In genomic region chr3:156826144-156826895, GRCh38 we compare ENCODE assay signal across 8 cellular contexts. TPM values are rescaled to one million over a fixed set of nuclear protein-coding genes. Genes with fewer than 3 reads are reported as not detected.
DNase-seq lines count a peak whose midpoint lies in the region; ATAC-seq, FAIRE-seq and TF ChIP-seq lines count a peak whose summit lies in the region.

TSS of gene LEKR1 (plus strand) at chr3:156826353. CDS start at chr3:156829330, 2,977 bp downstream.

- POLR2A ChIA-PET in HCT116 (lab: Charles Lee): interaction anchor here (1.2 kb wide), 1 partner anchor 10 kb away, joined by 3 read pairs; no protein-coding TSS in a partner anchor

- CTCF ChIA-PET in HCT116 (lab: Charles Lee): no interaction called here

- H3K4me1 Mint-ChIP-seq in T-helper 1 cell treated with Interleukin-12 subunit alpha and Interleukin-12 subunit beta and Interleukin-4 antibody, amounts not matched to agents 30 μg/mL and 1 μg/mL, for 36 hours (ENCODE audit: low read depth): peaks cover 29% of the 10 kb centered on the region

- H3K27me3 ChIP-seq in HCT116 (ENCODE audit: insufficient read depth, low read length): no peaks in the 10 kb centered on the region
- H3K27me3 ChIP-seq in prostate gland (replicated peaks; ENCODE audit: insufficient read depth): no peaks in the 10 kb centered on the region

- TF ChIP-seq CTCF in HCT116 (IDR thresholded peaks at IDR 0.05 in 2 of 3, conservative IDR thresholded peaks at IDR 0.05 in 1 of 3; ENCODE audit: borderline replicate concordance in 1 of 3, insufficient read depth in 1 of 3, low read depth in 2 of 3, low read length in 2 of 3) (no peak), prostate gland (IDR thresholded peaks at IDR 0.05) (peak in 1 of 4 experiments; percentile 29)

- TF ChIP-seq RAD21 in HCT116 (IDR thresholded peaks at IDR 0.05; ENCODE audit: low read depth): no peak

- 0 out of 2 replicates have a peak, but pooled peaks cover 6% of the 10 kb centered on the region for H3K79me2 ChIP-seq in HCT116 (ENCODE audit: insufficient read depth, low read length)

- H3K4me1 ChIP-seq in HCT116 (ENCODE audit: control insufficient read depth in 1 of 2, insufficient read depth in 2 of 2, low read length in 2 of 2) (peaks cover 19 to 58% of the 10 kb centered on the region in 2 experiments; a peak in 3 of 4 replicates), prostate gland (replicated peaks) (no peaks in the 10 kb centered on the region)

- TF ChIP-seq POLR2A in HCT116 (IDR thresholded peaks at IDR 0.05; ENCODE audit: borderline replicate concordance, extremely low read depth, insufficient read depth, insufficient read length) (peak; percentile 59), prostate gland (IDR thresholded peaks at IDR 0.05) (peak; percentile 64)

- ATAC-seq in HCT116 (peak; percentile 79), left ventricle myocardium superior (peak; percentile 99)

- H3K9me2 ChIP-seq in HCT116 (ENCODE audit: insufficient read depth): no peaks in the 10 kb centered on the region

- peak; percentile 93 for DNase-seq in HCT116 (ENCODE audit: low read depth, low spot score)
- peak; percentile 73 for DNase-seq in NAMALWA (ENCODE audit: low spot score)
- peak; percentile 94 for DNase-seq in left ventricle myocardium superior
- peak; percentile 65 for DNase-seq in prostate gland (ENCODE audit: low spot score)
- peak; percentile 87 for DNase-seq in urothelium cell line (ENCODE audit: low spot score)

- FAIRE-seq in urothelium cell line (lab: Jason Lieb, UNC): no peak

- H2AFZ ChIP-seq in HCT116 (ENCODE audit: low read depth, low read length, poor library complexity, severe bottlenecking): no peak within 1 kb of the TSS

- no peaks in the 10 kb centered on the region for H4K20me1 ChIP-seq in HCT116 (ENCODE audit: insufficient read depth)

- RAD21 ChIA-PET in HCT116 (lab: Charles Lee; ENCODE audit: low non-redundant PET in 1 of 2, low total read pairs in 2 of 2, uncharacterized antibody in 2 of 2, unreplicated experiment in 2 of 2): no interaction called here

- intact Hi-C loops in HCT116 (cut with micrococcal nuclease): loop anchor here (1.0 kb wide), 2 partner anchors 9 to 304 kb away; no protein-coding TSS in a partner anchor
- intact Hi-C loops in left ventricle myocardium superior (cut with micrococcal nuclease): loop anchor here (10.0 kb wide), 1 partner anchor 272 kb away; the partner anchor contains the start of gene SSR3
- intact Hi-C loops in prostate gland (cut with DNase I): loop anchor here (5.0 kb wide), 2 partner anchors 256 to 306 kb away; no protein-coding TSS in a partner anchor

- H3K9me3 ChIP-seq in HCT116 (ENCODE audit: control insufficient read depth in 1 of 2, insufficient read depth in 1 of 2, low read depth in 1 of 2, low read length in 2 of 2) (no peaks in the 10 kb centered on the region), prostate gland (no peaks in the 10 kb centered on the region)

- BruUV-seq in HCT116 (replicated peaks; lab: Mats Ljungman, UMichigan): no TSS peak

- H3K27me3 Mint-ChIP-seq in T-helper 1 cell treated with Interleukin-12 subunit alpha and Interleukin-12 subunit beta and Interleukin-4 antibody, amounts not matched to agents 30 μg/mL and 1 μg/mL, for 36 hours (ENCODE audit: low read depth): peaks cover 8% of the 10 kb centered on the region

- peak within 1 kb of the TSS; percentile 88 for H3K9ac ChIP-seq in HCT116 (ENCODE audit: low read length)

- peak within 1 kb of the TSS; percentile 95 for H3K27ac Mint-ChIP-seq in T-helper 1 cell treated with Interleukin-12 subunit alpha and Interleukin-12 subunit beta and Interleukin-4 antibody, amounts not matched to agents 30 μg/mL and 1 μg/mL, for 36 hours

- H3K36me3 ChIP-seq in HCT116 (ENCODE audit: control insufficient read depth in 1 of 2, insufficient read depth in 2 of 2, low read length in 2 of 2) (no peaks in the 10 kb centered on the region), prostate gland (no peaks in the 10 kb centered on the region)

- peak within 1 kb of the TSS; percentile 93 for H3K4me3 Mint-ChIP-seq in T-helper 1 cell treated with Interleukin-12 subunit alpha and Interleukin-12 subunit beta and Interleukin-4 antibody, amounts not matched to agents 30 μg/mL and 1 μg/mL, for 36 hours

- H3K4me3 ChIP-seq in GM08714 (ENCODE audit: low read length): peak within 1 kb of the TSS; percentile 78
- peak within 1 kb of the TSS; percentile 65 to 66 for H3K4me3 ChIP-seq in HCT116 (replicated peaks in 1 of 2; ENCODE audit: low read depth in 1 of 2, low read length in 2 of 2)
- peak within 1 kb of the TSS; percentile 51 to 71 for H3K4me3 ChIP-seq in prostate gland

- WGBS in prostate gland: 1% methylated on average over 63 of the region's 63 CpGs

- H3K36me3 Mint-ChIP-seq in T-helper 1 cell treated with Interleukin-12 subunit alpha and Interleukin-12 subunit beta and Interleukin-4 antibody, amounts not matched to agents 30 μg/mL and 1 μg/mL, for 36 hours (ENCODE audit: low read depth): peaks cover 2% of the 10 kb centered on the region

- peak within 1 kb of the TSS; percentile 96 for H3K27ac ChIP-seq in HCT116 (ENCODE audit: low read depth, low read length)
- peak within 1 kb of the TSS; percentile 82 for H3K27ac ChIP-seq in angular gyrus (ENCODE audit: low read depth, low read length)
- peak within 1 kb of the TSS; percentile 91 to 97 for H3K27ac ChIP-seq in prostate gland

- H3K4me2 ChIP-seq in HCT116 (ENCODE audit: low read length): peak within 1 kb of the TSS; percentile 87

- no peaks in the 10 kb centered on the region for H3K9me3 Mint-ChIP-seq in T-helper 1 cell treated with Interleukin-12 subunit alpha and Interleukin-12 subunit beta and Interleukin-4 antibody, amounts not matched to agents 30 μg/mL and 1 μg/mL, for 36 hours

TF ChIP-seq in HCT116, 20 proteins besides CTCF, POLR2A, EP300 and RAD21 (continues in another document):
- TF ChIP-seq CEBPB (IDR thresholded peaks at IDR 0.05; ENCODE audit: low read depth): no peak
- TF ChIP-seq EGR1 (IDR thresholded peaks at IDR 0.05; ENCODE audit: low read depth): no peak
- TF ChIP-seq ZNF274 (IDR thresholded peaks at IDR 0.05; ENCODE audit: low read depth, low read length): no peak
- no peak for TF ChIP-seq CBX3 (IDR thresholded peaks at IDR 0.05; ENCODE audit: low read depth)
- no peak for TF ChIP-seq ELF1 (IDR thresholded peaks at IDR 0.05; ENCODE audit: borderline replicate concordance, low read depth)
- TF ChIP-seq POLR2AphosphoS5 (IDR thresholded peaks at IDR 0.05; ENCODE audit: low read depth, low read length): peak; percentile 80
- TF ChIP-seq ZFX (IDR thresholded peaks at IDR 0.05): peak; percentile 81
- TF ChIP-seq, protein P1, sequence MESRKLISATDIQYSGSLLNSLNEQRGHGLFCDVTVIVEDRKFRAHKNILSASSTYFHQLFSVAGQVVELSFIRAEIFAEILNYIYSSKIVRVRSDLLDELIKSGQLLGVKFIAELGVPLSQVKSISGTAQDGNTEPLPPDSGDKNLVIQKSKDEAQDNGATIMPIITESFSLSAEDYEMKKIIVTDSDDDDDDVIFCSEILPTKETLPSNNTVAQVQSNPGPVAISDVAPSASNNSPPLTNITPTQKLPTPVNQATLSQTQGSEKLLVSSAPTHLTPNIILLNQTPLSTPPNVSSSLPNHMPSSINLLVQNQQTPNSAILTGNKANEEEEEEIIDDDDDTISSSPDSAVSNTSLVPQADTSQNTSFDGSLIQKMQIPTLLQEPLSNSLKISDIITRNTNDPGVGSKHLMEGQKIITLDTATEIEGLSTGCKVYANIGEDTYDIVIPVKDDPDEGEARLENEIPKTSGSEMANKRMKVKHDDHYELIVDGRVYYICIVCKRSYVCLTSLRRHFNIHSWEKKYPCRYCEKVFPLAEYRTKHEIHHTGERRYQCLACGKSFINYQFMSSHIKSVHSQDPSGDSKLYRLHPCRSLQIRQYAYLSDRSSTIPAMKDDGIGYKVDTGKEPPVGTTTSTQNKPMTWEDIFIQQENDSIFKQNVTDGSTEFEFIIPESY (IDR thresholded peaks at IDR 0.05; ENCODE audit: extremely low read depth, insufficient replicate concordance, low read length): peak; percentile 49
- TF ChIP-seq YY1 (IDR thresholded peaks at IDR 0.05; ENCODE audit: extremely low read depth, insufficient replicate concordance, low read depth, low read length): peak; percentile 31
- no peak for TF ChIP-seq FOSL1 (IDR thresholded peaks at IDR 0.05; ENCODE audit: low read depth)
- peak; percentile 12 for TF ChIP-seq TCF7L2 (IDR thresholded peaks at IDR 0.05; ENCODE audit: borderline replicate concordance, extremely low read depth, insufficient read depth, insufficient read length)
- no peak for TF ChIP-seq EZH2 (IDR thresholded peaks at IDR 0.05)
- TF ChIP-seq, protein P2, sequence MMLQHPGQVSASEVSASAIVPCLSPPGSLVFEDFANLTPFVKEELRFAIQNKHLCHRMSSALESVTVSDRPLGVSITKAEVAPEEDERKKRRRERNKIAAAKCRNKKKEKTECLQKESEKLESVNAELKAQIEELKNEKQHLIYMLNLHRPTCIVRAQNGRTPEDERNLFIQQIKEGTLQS (IDR thresholded peaks at IDR 0.05): no peak
- TF ChIP-seq JUND (IDR thresholded peaks at IDR 0.05): no peak
- TF ChIP-seq, protein P3, sequence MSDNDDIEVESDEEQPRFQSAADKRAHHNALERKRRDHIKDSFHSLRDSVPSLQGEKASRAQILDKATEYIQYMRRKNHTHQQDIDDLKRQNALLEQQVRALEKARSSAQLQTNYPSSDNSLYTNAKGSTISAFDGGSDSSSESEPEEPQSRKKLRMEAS (IDR thresholded peaks at IDR 0.05): no peak

RNA-seq across cellular contexts. Expression of gene LEKR1, which starts in this region (rescaled TPM):
- total RNA-seq in HCT116 (2021; ENCODE audit: unreplicated experiment) (2.1 TPM), left ventricle myocardium superior (0.62 TPM), prostate gland (1 to 10 TPM; 2.2 to 4.4 TPM)
- 0.45 and 0.70 TPM in 2 replicates for polyA plus RNA-seq in HCT116 (2012)

Comparison
In these comparisons a context has a peak if more than half of its experiments do, and no peak if none do; other contexts are left out.
1. Peak in every context shown above with its lines: DNase-seq, ATAC-seq, H3K4me3 ChIP-seq and H3K27ac ChIP-seq.
2. Peak in DNase-seq and ATAC-seq in left ventricle myocardium superior; RNA of the gene not detected or under 1 TPM.